21 cellular contexts compared by ENCODE assay signal in genomic region chr6:158411998-158412397, GRCh38.
DNase-seq lines count a peak whose midpoint lies in the region; ATAC-seq and TF ChIP-seq lines count a peak whose summit lies in the region.
"Had no signal": no experiment of that assay in that cellular context is flagged by ENCODE, and none has a peak within 500 bp of the region (broad histone marks: within the 10 kb centered on the region; RNA-seq: fewer than 3 reads in every experiment).

No MANE protein-coding gene starts in this region.

- TF ChIP-seq CTCF in RWPE1 (conservative IDR thresholded peaks at IDR 0.05; ENCODE audit: low read depth) (no peak), natural killer cell (IDR thresholded peaks at IDR 0.05) (no peak), CD14-positive monocyte (IDR thresholded peaks at IDR 0.05) (no peak)

- no peaks in the 10 kb centered on the region for H3K36me3 Mint-ChIP-seq in natural killer cell
- H3K36me3 Mint-ChIP-seq in CD14-positive monocyte, result peaks cover 30 to 34% of the 10 kb centered on the region in 2 donors

- H3K27ac ChIP-seq in RWPE1, result no peak overlapping the region
- H3K27ac ChIP-seq in substantia nigra (ENCODE audit: low read depth, low read length, poor library complexity, severe bottlenecking), result peak overlapping the region; percentile 70
- H3K27ac ChIP-seq: brain microvascular endothelial cell, parathyroid adenoma had no signal

- peak; percentile 20 for DNase-seq in HK-2 (ENCODE audit: unreplicated experiment)
- peak; percentile 92 for DNase-seq in RWPE1 (ENCODE audit: low spot score)
- peak; percentile 41 for DNase-seq in iPS-NIHi11 (ENCODE audit: low spot score)
- DNase-seq in substantia nigra (lab: John Stamatoyannopoulos, UW), result no peak
- no peak for DNase-seq in natural killer cell
- DNase-seq in GM19238 (ENCODE audit: insufficient read length, low spot score), result no peak
- no peak for DNase-seq in CD14-positive monocyte (ENCODE audit: low spot score)
- DNase-seq: activated CD4-positive, alpha-beta T cell treated with anti-CD3 and anti-CD28 coated beads, Interleukin-2, amount 50 U/mL, for 48 hours; activated effector memory CD4-positive, alpha-beta T cell treated with Interleukin-2 at 50 U/mL for 16 hours; brain microvascular endothelial cell; CD4-positive, CD25-positive, alpha-beta regulatory T cell; DMS 273 treated with DMSO at 0.1 percent for 48 hours; GF-D8; NCI-H1105; NCI-H2029 treated with DMSO at 0.1 percent for 48 hours; nephron progenitor cell had no signal

- H3K9me3 Mint-ChIP-seq in natural killer cell (no peaks in the 10 kb centered on the region), CD14-positive monocyte (peaks cover 0 to 3% (median 0%) of the 10 kb centered on the region in 7 donors)
- H3K9me3 Mint-ChIP-seq: CD4-positive, CD25-positive, alpha-beta regulatory T cell; T-helper 2 cell treated with Interferon-gamma antibody and Interleukin-4, amounts not matched to agents 5 μg/mL and 100 μg/mL, for 36 hours; WTC11 had no signal

- no peaks in the 10 kb centered on the region for H3K27me3 Mint-ChIP-seq in natural killer cell (ENCODE audit: low read depth in 2 of 2)
- peaks cover 0 to 2% (median 0%) of the 10 kb centered on the region in 3 donors for H3K27me3 Mint-ChIP-seq in CD14-positive monocyte (ENCODE audit: low read depth in 3 of 3)
- H3K27me3 Mint-ChIP-seq: CD4-positive, CD25-positive, alpha-beta regulatory T cell had no signal

- CTCF ChIA-PET in RWPE1 (lab: Yijun Ruan, JAX), result interaction anchor here (0.6 to 1.6 kb wide), 3 partner anchors 46 to 194 kb away, joined by 3 to 4 read pairs (median 3); no protein-coding TSS in a partner anchor

- no peak for ATAC-seq in natural killer cell
- ATAC-seq: Panc1, sciatic nerve, WTC11 had no signal

- H3K4me1 Mint-ChIP-seq in natural killer cell, result peaks cover 8 to 14% of the 10 kb centered on the region in 2 donors
- H3K4me1 Mint-ChIP-seq in CD14-positive monocyte, result peaks cover 10% of the 10 kb centered on the region

- intact Hi-C loops in natural killer cell (cut with micrococcal nuclease) (no loop called here), CD14-positive monocyte (cut with micrococcal nuclease) (no loop called here)

- H3K4me3 Mint-ChIP-seq in natural killer cell (no peak overlapping the region), CD14-positive monocyte (no peak overlapping the region)
- H3K4me3 Mint-ChIP-seq: CD4-positive, CD25-positive, alpha-beta regulatory T cell; nephron progenitor cell; T-helper 2 cell treated with Interferon-gamma antibody and Interleukin-4, amounts not matched to agents 5 μg/mL and 100 μg/mL, for 36 hours; WTC11 had no signal

- H3K27ac Mint-ChIP-seq in natural killer cell, result no peak overlapping the region
- no peak overlapping the region for H3K27ac Mint-ChIP-seq in CD14-positive monocyte
- H3K27ac Mint-ChIP-seq: T-helper 2 cell treated with Interferon-gamma antibody and Interleukin-4, amounts not matched to agents 5 μg/mL and 100 μg/mL, for 36 hours had no signal

- POLR2A ChIA-PET in RWPE1 (lab: Yijun Ruan, JAX; ENCODE audit: low non-redundant PET), result no interaction called here

Comparison
In these comparisons a context has a peak if more than half of its experiments do, and no peak if none do; other contexts are left out.
1. DNase-seq: peak in HK-2 (single experiment), RWPE1 (single experiment) and iPS-NIHi11 (single experiment); none in substantia nigra (0 of 49), natural killer cell (single experiment), GM19238 (single experiment) and CD14-positive monocyte (single experiment).